In the genomic region with DNA sequence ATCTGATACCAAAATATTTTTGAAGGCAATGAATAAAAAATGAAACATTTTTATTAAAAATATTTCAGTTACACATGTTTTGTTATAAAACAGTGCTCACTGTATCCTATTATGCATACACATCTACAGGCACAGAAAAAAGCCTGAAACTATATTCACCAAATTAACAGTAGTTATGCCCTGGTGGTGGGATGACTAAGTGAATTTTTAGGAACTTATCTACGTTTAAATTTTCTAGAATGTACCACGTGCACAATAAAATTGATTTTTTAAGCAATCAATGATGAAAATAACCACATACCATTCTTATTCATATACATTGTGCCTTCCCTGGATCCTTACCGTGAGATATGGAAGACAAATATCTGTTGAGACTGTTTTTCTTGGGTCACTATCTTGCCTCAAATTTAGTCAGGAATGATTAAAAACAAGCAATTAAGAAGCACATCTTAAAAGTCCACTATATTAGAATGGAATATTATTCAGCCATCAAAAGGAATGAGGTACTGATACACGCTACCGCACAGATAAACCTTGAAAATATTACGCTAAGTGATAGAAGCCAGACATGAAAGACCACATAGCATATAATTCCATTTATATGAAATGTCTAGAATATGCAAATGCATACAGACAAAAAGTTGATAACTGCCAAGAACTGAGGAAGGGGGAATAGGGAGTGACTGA, we compare ENCODE assay signal across 25 cellular contexts.
"Had no signal": no experiment of that assay in that cellular context is flagged by ENCODE, and none has a peak within 500 bp of the region (broad histone marks: within the 10 kb centered on the region; RNA-seq: fewer than 3 reads in every experiment).

No MANE protein-coding gene starts in this region.

- H3K27me3 Mint-ChIP-seq: activated CD4-positive, alpha-beta memory T cell treated with anti-CD3 and anti-CD28 coated beads for 36 hours; activated CD4-positive, alpha-beta T cell treated with anti-CD3 and anti-CD28 coated beads, Interleukin-2, amount 10 ng/mL, durations not matched to agents 7 days and 5 days; activated naive CD8-positive, alpha-beta T cell treated with anti-CD3 and anti-CD28 coated beads, Interleukin-2, amount 50 U/mL, for 24 hours had no signal

- H3K36me3 ChIP-seq: ascending aorta had no signal

- H3K27me3 ChIP-seq: ascending aorta, body of pancreas had no signal

- H3K9me3 Mint-ChIP-seq: activated CD4-positive, alpha-beta memory T cell treated with anti-CD3 and anti-CD28 coated beads for 36 hours; activated CD4-positive, alpha-beta T cell treated with anti-CD3 and anti-CD28 coated beads, Interleukin-2, amount 10 ng/mL, durations not matched to agents 7 days and 5 days; activated naive CD4-positive, alpha-beta T cell treated with anti-CD3 and anti-CD28 coated beads for 36 hours; activated naive CD8-positive, alpha-beta T cell treated with anti-CD3 and anti-CD28 coated beads, Interleukin-2, amount 50 U/mL, for 24 hours; activated T-cell treated with anti-CD3 and anti-CD28 coated beads, Interleukin-2, amount 50 U/mL, for 4 hours; T-helper 1 cell treated with Interleukin-12 subunit alpha and Interleukin-12 subunit beta and Interleukin-4 antibody, amounts not matched to agents 30 μg/mL and 1 μg/mL, for 36 hours had no signal

- H3K27ac ChIP-seq: body of pancreas had no signal

- FAIRE-seq: bronchial epithelial cell had no signal

- H3K4me3 Mint-ChIP-seq: activated CD4-positive, alpha-beta memory T cell treated with anti-CD3 and anti-CD28 coated beads for 36 hours; activated CD4-positive, alpha-beta T cell treated with anti-CD3 and anti-CD28 coated beads, Interleukin-2, amount 10 ng/mL, durations not matched to agents 7 days and 5 days; activated naive CD4-positive, alpha-beta T cell treated with anti-CD3 and anti-CD28 coated beads for 36 hours; activated naive CD8-positive, alpha-beta T cell treated with anti-CD3 and anti-CD28 coated beads, Interleukin-2, amount 50 U/mL, for 24 hours; activated T-cell treated with anti-CD3 and anti-CD28 coated beads, Interleukin-2, amount 50 U/mL, for 4 hours; T-helper 1 cell treated with Interleukin-12 subunit alpha and Interleukin-12 subunit beta and Interleukin-4 antibody, amounts not matched to agents 30 μg/mL and 1 μg/mL, for 36 hours; WTC11 had no signal

- H3K27ac Mint-ChIP-seq: activated CD4-positive, alpha-beta T cell treated with anti-CD3 and anti-CD28 coated beads, Interleukin-2, amount 10 ng/mL, durations not matched to agents 7 days and 5 days; activated naive CD4-positive, alpha-beta T cell treated with anti-CD3 and anti-CD28 coated beads for 36 hours; T-helper 1 cell treated with Interleukin-12 subunit alpha and Interleukin-12 subunit beta and Interleukin-4 antibody, amounts not matched to agents 30 μg/mL and 1 μg/mL, for 36 hours; WTC11 had no signal

- ATAC-seq: activated naive CD8-positive, alpha-beta T cell treated with anti-CD3 and anti-CD28 coated beads, Interleukin-2, amount 50 U/mL, for 24 hours; activated T-cell treated with anti-CD3 and anti-CD28 coated beads, Interleukin-2, amount 50 U/mL, for 4 hours; body of pancreas; PC-3; WTC11 had no signal

- DNase-seq: activated CD4-positive, alpha-beta memory T cell treated with anti-CD3 and anti-CD28 coated beads for 36 hours; activated CD4-positive, alpha-beta T cell treated with anti-CD3 and anti-CD28 coated beads, Interleukin-2, amount 10 ng/mL, durations not matched to agents 7 days and 5 days; activated CD4-positive, CD25-positive, alpha-beta regulatory T cell treated with anti-CD3 and anti-CD28 coated beads, Interleukin-2, amount 50 U/mL, for 72 hours; activated CD8-positive, alpha-beta memory T cell treated with anti-CD3 and anti-CD28 coated beads for 24 hours; activated gamma-delta T cell; activated naive CD4-positive, alpha-beta T cell treated with anti-CD3 and anti-CD28 coated beads for 36 hours; activated naive CD8-positive, alpha-beta T cell treated with anti-CD3 and anti-CD28 coated beads, Interleukin-2, amount 50 U/mL, for 24 hours; activated T-cell treated with anti-CD3 and anti-CD28 coated beads, Interleukin-2, amount 50 U/mL, for 4 hours; amniotic stem cell; body of pancreas; central memory CD4-positive, alpha-beta T cell; Kasumi-1; KBM-7; NCI-H1105 treated with DMSO at 0.1 percent for 48 hours; NCI-H1436 treated with DMSO at 0.1 percent for 48 hours; NCI-H187; NCI-H2081; NCI-H510A treated with DMSO at 0.1 percent for 48 hours; NCI-H69; PC-3; SHP77 treated with DMSO at 0.1 percent for 48 hours had no signal

- H3K4me3 ChIP-seq: ascending aorta, body of pancreas had no signal

- H3K9me3 ChIP-seq: ascending aorta, body of pancreas had no signal
